8 cellular contexts compared by ENCODE assay signal in genomic region chrX:69285881-69286545, GRCh38.
DNase-seq lines count a peak whose midpoint lies in the region; ATAC-seq and TF ChIP-seq lines count a peak whose summit lies in the region.

No MANE protein-coding gene starts in this region.

- ATAC-seq in HG02623 (IDR thresholded peaks at IDR 0.05; ENCODE audit: unreplicated experiment) (peak; percentile 61), HG03196 (IDR thresholded peaks at IDR 0.05; ENCODE audit: unreplicated experiment) (no peak)

- H3K27me3 Mint-ChIP-seq in osteocyte (ENCODE audit: unreplicated experiment): no peaks in the 10 kb centered on the region

- intact Hi-C loops in PC-9 (cut with micrococcal nuclease; ENCODE audit: unreplicated experiment): loop anchor here (1.0 to 10.0 kb wide), 4 partner anchors 61 to 553 kb away; no protein-coding TSS in a partner anchor
- intact Hi-C loops in thyroid gland (cut with DNase I): loop anchor here (10.0 kb wide), 1 partner anchor 461 kb away; the partner anchor contains the start of gene EFNB1

- TF ChIP-seq CTCF in PC-9 (conservative IDR thresholded peaks at IDR 0.05) (peak; percentile 84), osteocyte (IDR thresholded peaks at IDR 0.05) (peak; percentile 75), thyroid gland (IDR thresholded peaks at IDR 0.05) (peak; percentile 61 to 87 (median 80))

- no peak for TF ChIP-seq POLR2A in thyroid gland (IDR thresholded peaks at IDR 0.05)

- no peaks in the 10 kb centered on the region for H3K36me3 Mint-ChIP-seq in osteocyte (ENCODE audit: unreplicated experiment)

- no peaks in the 10 kb centered on the region for H3K79me2 ChIP-seq in PC-9 (ENCODE audit: low read depth)

- no TSS peak for BruUV-seq in PC-9 (replicated peaks; lab: Mats Ljungman, UMichigan)

- no peak overlapping the region for H3K27ac ChIP-seq in PC-9
- H3K27ac ChIP-seq in thyroid gland: peak overlapping the region in 2 of 3 donors; percentile 17

- DNase-seq in EL (peak; percentile 36), PC-9 (peak in 1 of 2 experiments; percentile 44), activated gamma-delta T cell treated with Interleukin-2 at 50 U/mL for 16 hours (peak; percentile 49), globus pallidus (ENCODE audit: low spot score) (peak; percentile 18), osteocyte (ENCODE audit: extremely low spot score, unreplicated experiment) (no peak), thyroid gland (peak; percentile 64 to 72)

- no peaks in the 10 kb centered on the region for H3F3A ChIP-seq in PC-9 (ENCODE audit: insufficient read depth, low read depth)

- H3K4me3 ChIP-seq in PC-9: peak overlapping the region; percentile 46; the same call in 1 of the 2 replicates
- peak overlapping the region in 1 of 3 donors; percentile 26 for H3K4me3 ChIP-seq in thyroid gland (replicated peaks in 1 of 3)

- peak overlapping the region; percentile 69 for H3K4me2 ChIP-seq in PC-9

- H3K9me3 Mint-ChIP-seq in osteocyte (ENCODE audit: unreplicated experiment): no peaks in the 10 kb centered on the region

- CTCF ChIA-PET in PC-9 (lab: Charles Lee): interaction anchor here (0.6 kb wide), 1 partner anchor 49 kb away, joined by 5 read pairs; no protein-coding TSS in a partner anchor

- no peaks in the 10 kb centered on the region for H3K9me2 ChIP-seq in PC-9 (ENCODE audit: insufficient read depth)

- no peaks in the 10 kb centered on the region for H3K36me3 ChIP-seq in PC-9 (ENCODE audit: low read depth)
- no peaks in the 10 kb centered on the region for H3K36me3 ChIP-seq in thyroid gland

- 0 out of 2 replicates have a peak overlapping the region, but pooled peaks have one; percentile 55 for H2AFZ ChIP-seq in PC-9

- H3K27ac Mint-ChIP-seq in osteocyte (ENCODE audit: unreplicated experiment): no peak overlapping the region

- H3K4me1 ChIP-seq in PC-9 (replicated peaks; ENCODE audit: insufficient read depth): no peaks in the 10 kb centered on the region
- H3K4me1 ChIP-seq in thyroid gland: peaks cover 5 to 14% of the 10 kb centered on the region in 2 donors

- H4K20me1 ChIP-seq in PC-9 (ENCODE audit: insufficient read depth): no peaks in the 10 kb centered on the region

- POLR2A ChIA-PET in PC-9 (lab: Charles Lee; ENCODE audit: unreplicated experiment): no interaction called here

- peak overlapping the region; percentile 52 for H3K4me3 Mint-ChIP-seq in osteocyte (ENCODE audit: unreplicated experiment)

- no peaks in the 10 kb centered on the region for H3K27me3 ChIP-seq in PC-9 (ENCODE audit: insufficient read depth, low read depth)
- H3K27me3 ChIP-seq in thyroid gland: no peaks in the 10 kb centered on the region

- WGBS in thyroid gland, 2 donors: 0% methylated on average over 7 to 11 of the region's 31 CpGs

- H3K4me1 Mint-ChIP-seq in osteocyte (ENCODE audit: unreplicated experiment): no peaks in the 10 kb centered on the region

- H3K9me3 ChIP-seq in PC-9 (ENCODE audit: insufficient read depth, low read depth) (no peaks in the 10 kb centered on the region), thyroid gland (no peaks in the 10 kb centered on the region)
